In the genomic region with DNA sequence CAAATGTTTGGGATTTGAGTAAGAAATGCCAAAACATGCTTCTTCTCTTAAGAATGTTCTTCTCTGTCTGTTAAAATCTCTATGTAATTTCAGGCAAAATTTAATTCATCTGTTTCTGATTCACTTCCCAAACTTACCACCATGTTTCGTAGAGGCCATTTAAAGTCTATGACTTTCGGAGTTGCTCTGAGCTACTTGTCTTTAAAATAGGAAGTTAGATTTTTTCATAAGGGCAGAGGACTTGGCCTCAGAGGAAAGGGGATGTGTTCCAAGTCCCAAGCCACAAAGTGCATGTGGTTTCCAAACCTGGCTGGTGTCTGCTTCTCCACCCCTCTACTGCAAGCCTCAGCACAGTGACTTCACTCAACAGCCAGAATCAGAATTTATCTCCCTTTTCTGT, we compare ENCODE assay signal across 13 cellular contexts.
DNase-seq lines count a peak whose midpoint lies in the region; ATAC-seq lines count a peak whose summit lies in the region.
"Had no signal": no experiment of that assay in that cellular context is flagged by ENCODE, and none has a peak within 500 bp of the region (broad histone marks: within the 10 kb centered on the region; RNA-seq: fewer than 3 reads in every experiment).

No MANE protein-coding gene starts in this region.

- DNase-seq in CMK (ENCODE audit: low read depth): peak; percentile 4
- peak; percentile 95 for DNase-seq in NOMO-1 treated with dmso at 0.1 percent for 144 hours (lab: John Stamatoyannopoulos, UW; ENCODE audit: unreplicated experiment)
- DNase-seq in fibroblast of peridontal ligament (ENCODE audit: extremely low read depth): peak; percentile 87
- DNase-seq in putamen (ENCODE audit: low spot score): peak; percentile 35
- no peak for DNase-seq in NCI-H226
- no peak for DNase-seq in DMS 273 treated with DMSO at 0.1 percent for 48 hours (lab: John Stamatoyannopoulos, UW)
- DNase-seq in T1000 (lab: John Stamatoyannopoulos, UW): no peak
- DNase-seq: activated CD4-positive, alpha-beta T cell treated with anti-CD3 and anti-CD28 coated beads, Interleukin-2, amount 50 U/mL, for 4 hours; brain microvascular endothelial cell; NCI-H2171 treated with DMSO at 0.1 percent for 48 hours; stimulated activated CD4-positive, alpha-beta T cell treated with anti-CD3 and anti-CD28 coated beads, Interleukin-2, amount 100 ng/mL, for 24 hours had no signal

- ATAC-seq in GM19395 (IDR thresholded peaks at IDR 0.05; ENCODE audit: unreplicated experiment): no peak
- ATAC-seq: stimulated activated effector memory CD8-positive, alpha-beta T cell treated with anti-CD3 and anti-CD28 coated beads, Interleukin-12 subunit alpha, Interleukin-12 subunit beta, amount 100 ng/mL, for 72 hours had no signal

Comparison
In these comparisons a context has a peak if more than half of its experiments do, and no peak if none do; other contexts are left out.
1. DNase-seq: peak in CMK (single experiment), NOMO-1 treated with dmso at 0.1 percent for 144 hours (single experiment), fibroblast of peridontal ligament (single experiment) and putamen (single experiment); none in NCI-H226 (single experiment), DMS 273 treated with DMSO at 0.1 percent for 48 hours (single experiment) and T1000 (single experiment).